18 cellular contexts compared by ENCODE assay signal in the genomic region with DNA sequence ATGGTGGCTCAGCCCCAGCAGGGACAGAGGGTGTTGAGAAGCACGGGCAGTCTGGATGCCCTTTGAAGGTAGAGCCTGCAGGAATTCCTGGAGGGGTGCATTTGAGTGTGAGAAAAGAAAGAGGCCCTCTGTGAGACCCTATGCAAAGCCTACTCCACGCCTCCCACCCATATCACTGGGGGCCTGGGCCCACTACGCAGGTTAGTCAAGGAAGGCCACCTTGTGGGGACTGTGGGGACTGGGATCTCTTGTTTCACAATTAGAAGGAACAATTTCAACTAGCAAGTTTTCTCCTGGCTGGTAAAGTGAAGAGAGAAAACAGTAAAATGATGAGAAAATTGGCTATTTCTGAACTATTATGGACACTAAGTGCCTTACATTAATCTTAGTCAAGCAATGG.
"Had no signal": no experiment of that assay in that cellular context is flagged by ENCODE, and none has a peak within 500 bp of the region (broad histone marks: within the 10 kb centered on the region; RNA-seq: fewer than 3 reads in every experiment).

No MANE protein-coding gene starts in this region.

- H3K4me3 Mint-ChIP-seq: activated CD8-positive, alpha-beta memory T cell treated with anti-CD3 and anti-CD28 coated beads, Interleukin-2, amount 10 ng/mL, durations not matched to agents 7 days and 5 days; activated T-cell treated with anti-CD3 and anti-CD28 coated beads, Interleukin-2, amount 50 U/mL, for 4 hours; brain; naive thymus-derived CD4-positive, alpha-beta T cell had no signal

- DNase-seq: activated CD4-positive, alpha-beta T cell treated with anti-CD3 and anti-CD28 coated beads for 1 hour; activated CD4-positive, alpha-beta T cell treated with anti-CD3 and anti-CD28 coated beads, Interleukin-2, amount 50 U/mL, for 48 hours; activated CD8-positive, alpha-beta memory T cell treated with anti-CD3 and anti-CD28 coated beads, Interleukin-2, amount 10 ng/mL, durations not matched to agents 7 days and 5 days; activated effector memory CD4-positive, alpha-beta T cell treated with anti-CD3 and anti-CD28 coated beads, Interleukin-2, amount 50 U/mL, for 16 hours; activated T-cell treated with anti-CD3 and anti-CD28 coated beads, Interleukin-2, amount 50 U/mL, for 4 hours; amygdala; dermis blood vessel endothelial cell; glutamatergic neuron; naive thymus-derived CD4-positive, alpha-beta T cell; nucleus accumbens; right cardiac atrium; stimulated activated naive CD8-positive, alpha-beta T cell treated with anti-CD3 and anti-CD28 coated beads, Interleukin-15, Interleukin-2, amounts not matched to agents 100 U/mL and 50 U/mL, for 24 hours; upper lobe of left lung had no signal

- H3K9me3 Mint-ChIP-seq: activated naive CD4-positive, alpha-beta T cell treated with anti-CD3 and anti-CD28 coated beads, Interleukin-2, amount 50 U/mL, for 72 hours; activated T-cell treated with anti-CD3 and anti-CD28 coated beads, Interleukin-2, amount 50 U/mL, for 4 hours; naive thymus-derived CD4-positive, alpha-beta T cell had no signal

- H3K27me3 ChIP-seq: esophagus muscularis mucosa, suprapubic skin, upper lobe of left lung had no signal

- H3K4me3 ChIP-seq: esophagus muscularis mucosa, suprapubic skin, upper lobe of left lung had no signal

- H3K4me1 Mint-ChIP-seq: activated CD8-positive, alpha-beta memory T cell treated with anti-CD3 and anti-CD28 coated beads, Interleukin-2, amount 10 ng/mL, durations not matched to agents 7 days and 5 days had no signal

- H3K27ac Mint-ChIP-seq: activated CD8-positive, alpha-beta memory T cell treated with anti-CD3 and anti-CD28 coated beads, Interleukin-2, amount 10 ng/mL, durations not matched to agents 7 days and 5 days; activated naive CD4-positive, alpha-beta T cell treated with anti-CD3 and anti-CD28 coated beads, Interleukin-2, amount 50 U/mL, for 72 hours; brain; naive thymus-derived CD4-positive, alpha-beta T cell; progenitor cell of endocrine pancreas had no signal

- H3K36me3 ChIP-seq: esophagus muscularis mucosa, suprapubic skin, upper lobe of left lung had no signal

- H3K27me3 Mint-ChIP-seq: activated CD8-positive, alpha-beta memory T cell treated with anti-CD3 and anti-CD28 coated beads, Interleukin-2, amount 10 ng/mL, durations not matched to agents 7 days and 5 days; brain; progenitor cell of endocrine pancreas had no signal

- H3K36me3 Mint-ChIP-seq: activated CD8-positive, alpha-beta memory T cell treated with anti-CD3 and anti-CD28 coated beads, Interleukin-2, amount 10 ng/mL, durations not matched to agents 7 days and 5 days; activated naive CD4-positive, alpha-beta T cell treated with anti-CD3 and anti-CD28 coated beads, Interleukin-2, amount 50 U/mL, for 72 hours; brain; naive thymus-derived CD4-positive, alpha-beta T cell had no signal

- ATAC-seq: activated CD8-positive, alpha-beta memory T cell treated with anti-CD3 and anti-CD28 coated beads, Interleukin-2, amount 10 ng/mL, durations not matched to agents 7 days and 5 days; activated naive CD4-positive, alpha-beta T cell treated with anti-CD3 and anti-CD28 coated beads, Interleukin-2, amount 50 U/mL, for 72 hours; activated T-cell treated with anti-CD3 and anti-CD28 coated beads, Interleukin-2, amount 50 U/mL, for 4 hours; naive thymus-derived CD4-positive, alpha-beta T cell; right cardiac atrium; stimulated activated naive CD8-positive, alpha-beta T cell treated with anti-CD3 and anti-CD28 coated beads, Interleukin-15, Interleukin-2, amounts not matched to agents 100 U/mL and 50 U/mL, for 24 hours had no signal
